ENCODE assay signal across 1 cellular context in genomic region chr9:85741875-85742629, GRCh38.
TF ChIP-seq lines count a peak whose summit lies in the region.

TSS of gene AGTPBP1 (minus strand) at chr9:85741954. CDS start at chr9:85712533, 29,421 bp downstream.

TF ChIP-seq in WTC11, 78 proteins besides CTCF, POLR2A, EP300 and RAD21 (continued from another document and continues in another):
- no peak for TF ChIP-seq ARID4B (CRISPR knock-in tag; IDR thresholded peaks at IDR 0.05; ENCODE audit: borderline replicate concordance)
- no peak for TF ChIP-seq ETV6 (CRISPR knock-in tag; IDR thresholded peaks at IDR 0.05)
- TF ChIP-seq E2F4 (CRISPR knock-in tag; IDR thresholded peaks at IDR 0.05; ENCODE audit: borderline replicate concordance, low read depth), result no peak
- no peak; the same call in 1 of the 2 replicates for TF ChIP-seq HMGXB4 (CRISPR knock-in tag; IDR thresholded peaks at IDR 0.05)
- no peak for TF ChIP-seq ZNF512 (CRISPR knock-in tag; IDR thresholded peaks at IDR 0.05; ENCODE audit: borderline replicate concordance)
- no peak for TF ChIP-seq MLX (CRISPR knock-in tag; IDR thresholded peaks at IDR 0.05)
- TF ChIP-seq FOXK1 (CRISPR knock-in tag; IDR thresholded peaks at IDR 0.05), result 0 out of 2 replicates have a peak, but pooled peaks have one; percentile 28
- no peak for TF ChIP-seq IRF2 (CRISPR knock-in tag; IDR thresholded peaks at IDR 0.05; ENCODE audit: borderline replicate concordance, low read depth)
- TF ChIP-seq FOXP4 (CRISPR knock-in tag; IDR thresholded peaks at IDR 0.05), result no peak; the same call in 1 of the 2 replicates
- TF ChIP-seq ZNF423 (CRISPR knock-in tag; IDR thresholded peaks at IDR 0.05), result no peak
- no peak for TF ChIP-seq HMGA2 (CRISPR knock-in tag; IDR thresholded peaks at IDR 0.05)
- no peak; the same call in 1 of the 2 replicates for TF ChIP-seq CREM (CRISPR knock-in tag; IDR thresholded peaks at IDR 0.05)
- no peak for TF ChIP-seq ZNF317 (CRISPR knock-in tag; IDR thresholded peaks at IDR 0.05; ENCODE audit: borderline replicate concordance, low read depth)
- peak; percentile 28; the same call in 1 of the 2 replicates for TF ChIP-seq SMAD3 (CRISPR knock-in tag; IDR thresholded peaks at IDR 0.05; ENCODE audit: borderline replicate concordance)
- TF ChIP-seq KAT7 (CRISPR knock-in tag; IDR thresholded peaks at IDR 0.05; ENCODE audit: borderline replicate concordance), result peak; percentile 44; the same call in 1 of the 2 replicates
- no peak for TF ChIP-seq ATF6 (CRISPR knock-in tag; IDR thresholded peaks at IDR 0.05)
- TF ChIP-seq RELA (CRISPR knock-in tag; IDR thresholded peaks at IDR 0.05; ENCODE audit: borderline replicate concordance), result peak; percentile 3; the same call in 1 of the 2 replicates
- TF ChIP-seq ZNF396 (CRISPR knock-in tag; IDR thresholded peaks at IDR 0.05; ENCODE audit: borderline replicate concordance), result no peak
- TF ChIP-seq USF1 (CRISPR knock-in tag; IDR thresholded peaks at IDR 0.05), result peak; percentile 80; the same call in 1 of the 2 replicates
- TF ChIP-seq EMX1 (CRISPR knock-in tag; IDR thresholded peaks at IDR 0.05), result no peak
- TF ChIP-seq MXD4 (CRISPR knock-in tag; IDR thresholded peaks at IDR 0.05; ENCODE audit: borderline replicate concordance), result no peak
- TF ChIP-seq PRDM15 (CRISPR knock-in tag; IDR thresholded peaks at IDR 0.05), result no peak
- no peak for TF ChIP-seq ZSCAN18 (CRISPR knock-in tag; IDR thresholded peaks at IDR 0.05)
- no peak for TF ChIP-seq OVOL2 (CRISPR knock-in tag; IDR thresholded peaks at IDR 0.05; ENCODE audit: borderline replicate concordance)
- no peak for TF ChIP-seq ATF3 (CRISPR knock-in tag; conservative IDR thresholded peaks at IDR 0.05)
- no peak for TF ChIP-seq ZNF416 (CRISPR knock-in tag; IDR thresholded peaks at IDR 0.05)
- TF ChIP-seq JAZF1 (CRISPR knock-in tag; IDR thresholded peaks at IDR 0.05), result no peak
- no peak for TF ChIP-seq GABPB1 (CRISPR knock-in tag; IDR thresholded peaks at IDR 0.05)
- TF ChIP-seq MAX (CRISPR knock-in tag; IDR thresholded peaks at IDR 0.05), result peak; percentile 33; the same call in 1 of the 2 replicates
- peak; percentile 59; the same call in 1 of the 2 replicates for TF ChIP-seq ESRRA (CRISPR knock-in tag; IDR thresholded peaks at IDR 0.05; ENCODE audit: borderline replicate concordance)
